ENCODE assay signal across 8 cellular contexts in genomic region chr13:42040730-42041016, GRCh38. TPM values are rescaled to one million over a fixed set of nuclear protein-coding genes. Genes with fewer than 3 reads are reported as not detected.
DNase-seq lines count a peak whose midpoint lies in the region; ATAC-seq, FAIRE-seq and TF ChIP-seq lines count a peak whose summit lies in the region.

No MANE protein-coding gene starts in this region.

- no peaks in the 10 kb centered on the region for H3K27me3 ChIP-seq in effector memory CD4-positive, alpha-beta T cell (replicated peaks; ENCODE audit: control insufficient read depth, insufficient read depth, low read length, poor library complexity, severe bottlenecking)
- H3K27me3 ChIP-seq in pancreas, result no peaks in the 10 kb centered on the region

- H3K4me1 ChIP-seq in effector memory CD4-positive, alpha-beta T cell (ENCODE audit: control insufficient read depth, insufficient read depth, low read length, poor library complexity, severe bottlenecking), result peaks cover 4% of the 10 kb centered on the region
- H3K4me1 ChIP-seq in pancreas, result peaks cover 0 to 6% (median 0%) of the 10 kb centered on the region in 3 donors

- FAIRE-seq in pancreas (lab: Jason Lieb, UNC), result no peak

- no peaks in the 10 kb centered on the region for H3K9me3 ChIP-seq in effector memory CD4-positive, alpha-beta T cell (ENCODE audit: control insufficient read depth, low read length)
- no peaks in the 10 kb centered on the region for H3K9me3 ChIP-seq in pancreas

- H3K4me3 ChIP-seq in Jurkat, Clone E6-1 (ENCODE audit: low read length), result peak overlapping the region; percentile 74
- peak overlapping the region; percentile 85 for H3K4me3 ChIP-seq in effector memory CD4-positive, alpha-beta T cell (ENCODE audit: insufficient read depth, low read depth, low read length, poor library complexity, severe bottlenecking)
- peak overlapping the region; percentile 45 to 82 (median 65) for H3K4me3 ChIP-seq in pancreas

- DNase-seq in GDM1 (lab: John Stamatoyannopoulos, UW) (peak; percentile 59), pancreas (no peak), AG08396 (ENCODE audit: low spot score) (no peak), kidney tubule cell (ENCODE audit: low spot score) (no peak)
- DNase-seq in Jurkat, Clone E6-1 (ENCODE audit: low read depth, low spot score), result no peak
- no peak for DNase-seq in effector memory CD4-positive, alpha-beta T cell
- no peak for DNase-seq in stimulated activated CD4-positive, alpha-beta T cell treated with anti-CD3 and anti-CD28 coated beads, Interleukin-2, amount 100 ng/mL, for 48 hours

- no peak overlapping the region for H3K27ac ChIP-seq in effector memory CD4-positive, alpha-beta T cell (ENCODE audit: insufficient read depth, low read length, poor library complexity, severe bottlenecking)
- H3K27ac ChIP-seq in pancreas, result peak overlapping the region in 2 of 4 donors; percentile 84 to 90

- H3K36me3 ChIP-seq in effector memory CD4-positive, alpha-beta T cell (ENCODE audit: control insufficient read depth, insufficient read depth, low read length), result no peaks in the 10 kb centered on the region
- no peaks in the 10 kb centered on the region for H3K36me3 ChIP-seq in pancreas

- ATAC-seq in pancreas (no peak), HG03571 (IDR thresholded peaks at IDR 0.05; ENCODE audit: unreplicated experiment) (no peak)

- WGBS in pancreas, 2 donors, result 0% methylated on average over 49 of the region's 49 CpGs; no CpG with 5 or more reads in 1 of the 2 donors

- no peak for TF ChIP-seq CTCF in pancreas (IDR thresholded peaks at IDR 0.05)

- intact Hi-C loops in pancreas (cut with DNase I), result no loop called here

RNA-seq across cellular contexts. Expression of gene DGKH, which starts 7.8 kb away (rescaled TPM):
- polyA plus RNA-seq in Jurkat, Clone E6-1 (2012; ENCODE audit: insufficient read depth, insufficient read length), result 3.7 TPM
- 1 to 10 TPM; 1.5 to 5.0 (median 1.8) TPM for total RNA-seq in pancreas
- 1 to 10 TPM in 1 of 2 donors, under 1 TPM in 1; 0.87 to 1.1 TPM for polyA plus RNA-seq in pancreas
